24 cellular contexts compared by ENCODE assay signal in the genomic region with DNA sequence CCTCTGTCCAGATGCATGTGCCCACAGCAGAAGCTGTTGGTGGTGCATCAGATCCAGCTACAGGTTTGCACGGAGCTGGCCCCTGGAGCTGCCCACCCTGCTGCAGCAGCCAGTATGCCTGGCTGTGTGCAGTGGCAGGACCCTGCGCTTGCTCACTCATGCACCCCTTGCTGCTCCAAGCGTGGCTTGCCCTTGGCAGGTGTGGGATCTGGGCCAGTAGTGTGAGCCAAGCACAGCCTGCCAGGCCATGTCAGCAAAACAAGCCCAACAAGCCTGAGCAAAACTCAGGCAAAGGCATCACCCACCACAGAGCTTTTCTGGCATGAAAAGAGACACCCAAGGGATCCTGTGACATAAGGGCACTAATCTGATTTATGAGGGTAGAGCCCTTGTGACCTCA.
"Had no signal": no experiment of that assay in that cellular context is flagged by ENCODE, and none has a peak within 500 bp of the region (broad histone marks: within the 10 kb centered on the region; RNA-seq: fewer than 3 reads in every experiment).

No MANE protein-coding gene starts in this region.

- H3K27me3 ChIP-seq: ascending aorta, body of pancreas, Peyer's patch had no signal

- H3K9me3 ChIP-seq: ascending aorta, body of pancreas, Peyer's patch had no signal

- H3K36me3 ChIP-seq: ascending aorta, Peyer's patch had no signal

- H3K27ac ChIP-seq: ascending aorta, body of pancreas, Peyer's patch had no signal

- ATAC-seq: activated CD8-positive, alpha-beta memory T cell treated with anti-CD3 and anti-CD28 coated beads, Interleukin-2, amount 10 ng/mL, durations not matched to agents 7 days and 5 days; body of pancreas; T-helper 17 cell had no signal

- DNase-seq: activated B cell treated with CpG ODN at 0.5 μM for 24 hours; activated CD4-positive, alpha-beta T cell treated with anti-CD3 and anti-CD28 coated beads for 1 hour; activated CD4-positive, alpha-beta T cell treated with anti-CD3 and anti-CD28 coated beads, Interleukin-2, amount 10 ng/mL, durations not matched to agents 24 days and 14 days; activated CD4-positive, alpha-beta T cell treated with anti-CD3 and anti-CD28 coated beads, Interleukin-2, amount 50 U/mL, for 48 hours; activated CD8-positive, alpha-beta memory T cell treated with anti-CD3 and anti-CD28 coated beads, Interleukin-2, amount 10 ng/mL, durations not matched to agents 7 days and 5 days; activated effector memory CD4-positive, alpha-beta T cell treated with Interleukin-2 at 50 U/mL for 16 hours; activated naive CD4-positive, alpha-beta T cell; activated T-cell treated with anti-CD3 and anti-CD28 coated beads, Interleukin-2, amount 50 U/mL, for 24 hours; amniotic stem cell; MM.1S; NCI-H1105; NCI-H1436; NCI-H1694 treated with DMSO at 0.1 percent for 48 hours; NCI-H2029 treated with DMSO at 0.1 percent for 48 hours; NCI-H345; NCI-H510A; NCI-H526 treated with DMSO at 0.1 percent for 48 hours; Peyer's patch; SIG-M5; T-helper 17 cell; T-helper 9 cell had no signal

- H3K4me1 ChIP-seq: ascending aorta, body of pancreas, Peyer's patch had no signal

- H3K4me3 ChIP-seq: ascending aorta, body of pancreas, Peyer's patch had no signal

- FAIRE-seq: TTC549 had no signal
